1 cellular context compared by ENCODE assay signal in genomic region chr16:28531777-28532744, GRCh38.
TF ChIP-seq lines count a peak whose summit lies in the region.

No MANE protein-coding gene starts in this region.

TF ChIP-seq in HepG2, 621 proteins besides CTCF, POLR2A, EP300 and RAD21 (continued from another document and continues in another):
- TF ChIP-seq ZNF687 (CRISPR knock-in tag; IDR thresholded peaks at IDR 0.05) (peak; percentile 72), FUBP1 (CRISPR knock-in tag; IDR thresholded peaks at IDR 0.05; ENCODE audit: borderline replicate concordance) (no peak), TCF7L2 (IDR thresholded peaks at IDR 0.05; ENCODE audit: low read depth, low read length) (no peak), NONO (IDR thresholded peaks at IDR 0.05) (no peak), NONO (CRISPR knock-in tag; conservative IDR thresholded peaks at IDR 0.05) (no peak), ZNF337 (CRISPR knock-in tag; IDR thresholded peaks at IDR 0.05; ENCODE audit: borderline replicate concordance, low read depth) (no peak), MAX (IDR thresholded peaks at IDR 0.05) (peak; percentile 37; the same call in 1 of the 2 replicates), DRAP1 (CRISPR knock-in tag; IDR thresholded peaks at IDR 0.05) (peak; percentile 65; the same call in 1 of the 2 replicates), ZFX (CRISPR knock-in tag; IDR thresholded peaks at IDR 0.05; ENCODE audit: low read depth) (peak; percentile 40; the same call in 1 of the 2 replicates), KLF15 (CRISPR knock-in tag; IDR thresholded peaks at IDR 0.05; ENCODE audit: borderline replicate concordance) (0 out of 2 replicates have a peak, but pooled peaks have one; percentile 60), BCL6 (CRISPR knock-in tag; IDR thresholded peaks at IDR 0.05) (peak; percentile 21; the same call in 1 of the 2 replicates), ZNF709 (CRISPR knock-in tag; IDR thresholded peaks at IDR 0.05) (no peak), RXRB (CRISPR knock-in tag; IDR thresholded peaks at IDR 0.05; ENCODE audit: borderline replicate concordance) (peak; percentile 55; the same call in 1 of the 2 replicates), ZNF30 (CRISPR knock-in tag; IDR thresholded peaks at IDR 0.05) (no peak), ATRX (CRISPR knock-in tag; IDR thresholded peaks at IDR 0.05; ENCODE audit: borderline replicate concordance) (no peak), ZBTB44 (CRISPR knock-in tag; IDR thresholded peaks at IDR 0.05) (no peak), ARID5B (CRISPR knock-in tag; IDR thresholded peaks at IDR 0.05) (peak; percentile 49; the same call in 1 of the 2 replicates), ZBTB38 (CRISPR knock-in tag; IDR thresholded peaks at IDR 0.05) (0 out of 2 replicates have a peak, but pooled peaks have one; percentile 25), ZMYM2 (CRISPR knock-in tag; IDR thresholded peaks at IDR 0.05) (no peak), ZXDC (CRISPR knock-in tag; IDR thresholded peaks at IDR 0.05) (no peak), JUND (CRISPR knock-in tag; IDR thresholded peaks at IDR 0.05) (no peak), THRA (CRISPR knock-in tag; IDR thresholded peaks at IDR 0.05; ENCODE audit: borderline replicate concordance) (0 out of 2 replicates have a peak, but pooled peaks have one; percentile 36), ZFP62 (CRISPR knock-in tag; IDR thresholded peaks at IDR 0.05) (no peak), ZNF644 (CRISPR knock-in tag; IDR thresholded peaks at IDR 0.05; ENCODE audit: low read depth) (peak; percentile 32; the same call in 1 of the 2 replicates), YEATS4 (CRISPR knock-in tag; IDR thresholded peaks at IDR 0.05; ENCODE audit: borderline replicate concordance) (no peak), PITX1 (CRISPR knock-in tag; IDR thresholded peaks at IDR 0.05) (peak; percentile 16; the same call in 1 of the 2 replicates), ZNF101 (CRISPR knock-in tag; IDR thresholded peaks at IDR 0.05; ENCODE audit: borderline replicate concordance, low read depth) (no peak), DDIT3 (CRISPR knock-in tag; IDR thresholded peaks at IDR 0.05) (no peak), RARA (CRISPR knock-in tag; IDR thresholded peaks at IDR 0.05) (peak; percentile 55; the same call in 1 of the 2 replicates), ZSCAN25 (CRISPR knock-in tag; IDR thresholded peaks at IDR 0.05) (no peak), NFYC (CRISPR knock-in tag; IDR thresholded peaks at IDR 0.05) (peak; percentile 71), ZNF598 (CRISPR knock-in tag; IDR thresholded peaks at IDR 0.05; ENCODE audit: borderline replicate concordance) (0 out of 2 replicates have a peak, but pooled peaks have one; percentile 30), PPARG (CRISPR knock-in tag; conservative IDR thresholded peaks at IDR 0.05) (peak; percentile 85), TBX2 (CRISPR knock-in tag; IDR thresholded peaks at IDR 0.05; ENCODE audit: borderline replicate concordance) (peak; percentile 60; the same call in 1 of the 2 replicates), ZNF282 (IDR thresholded peaks at IDR 0.05; ENCODE audit: partially characterized antibody) (no peak), ZFY (CRISPR knock-in tag; IDR thresholded peaks at IDR 0.05) (peak; percentile 20; the same call in 1 of the 2 replicates), ZNF20 (CRISPR knock-in tag; IDR thresholded peaks at IDR 0.05) (no peak), MAZ (IDR thresholded peaks at IDR 0.05; ENCODE audit: borderline replicate concordance, low read depth, low read length) (peak; percentile 58; the same call in 1 of the 2 replicates), MAZ (CRISPR knock-in tag; IDR thresholded peaks at IDR 0.05; ENCODE audit: low read depth) (0 out of 2 replicates have a peak, but pooled peaks have one; percentile 34), BCL3 (CRISPR knock-in tag; IDR thresholded peaks at IDR 0.05) (no peak), HMG20B (CRISPR knock-in tag; conservative IDR thresholded peaks at IDR 0.05) (0 out of 2 replicates have a peak, but pooled peaks have one; percentile 10)
